ENCODE assay signal across 8 cellular contexts in the genomic region with DNA sequence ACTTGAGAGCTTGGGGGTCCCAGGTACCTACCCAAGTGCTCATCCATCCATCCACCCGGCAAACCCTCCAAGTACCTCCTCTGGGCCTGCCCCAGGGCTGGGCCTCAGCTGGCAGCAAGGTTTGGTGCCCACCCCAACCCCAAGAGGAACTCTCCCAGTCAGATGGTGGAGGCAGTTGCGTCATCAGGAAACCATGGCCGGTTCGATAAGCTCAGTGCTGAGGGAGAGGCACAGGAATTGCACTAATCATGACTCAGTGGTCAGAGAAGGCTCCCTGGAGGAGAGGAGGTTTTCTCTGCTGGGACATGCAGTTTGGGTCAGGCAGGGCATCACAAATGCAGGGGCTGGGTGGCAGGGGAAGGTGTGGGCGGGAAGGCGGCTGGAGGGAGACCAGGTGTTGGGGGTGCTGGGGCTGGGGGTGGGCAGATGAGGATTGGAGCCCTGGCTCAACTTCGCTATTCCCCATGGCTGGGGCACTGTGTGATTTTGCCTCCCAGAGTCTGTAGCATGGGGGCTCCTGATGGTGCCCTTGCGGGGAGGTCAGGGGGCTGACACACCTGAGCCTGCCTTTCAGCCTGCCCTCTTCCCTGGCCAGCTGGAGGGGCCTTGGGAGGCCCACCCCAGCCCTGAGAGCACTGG. TPM values are rescaled to one million over a fixed set of nuclear protein-coding genes. Genes with fewer than 3 reads are reported as not detected.
A peak's percentile ranks its signal among the peaks of the same experiment; 100 is the strongest.
DNase-seq lines count a peak whose midpoint lies in the region; ATAC-seq and TF ChIP-seq lines count a peak whose summit lies in the region.

No MANE protein-coding gene starts in this region.

- no peaks in the 10 kb centered on the region for H3K9me3 Mint-ChIP-seq in H9
- no peaks in the 10 kb centered on the region for H3K9me3 Mint-ChIP-seq in activated CD8-positive, alpha-beta memory T cell treated with anti-CD3 and anti-CD28 coated beads, Interleukin-2, amount 10 ng/mL, durations not matched to agents 7 days and 5 days (ENCODE audit: low read depth)

- no peak overlapping the region for H4K91ac ChIP-seq in H9 (ENCODE audit: insufficient read length, low read depth, low read length)

- H3K4me1 ChIP-seq in H9 (ENCODE audit: insufficient read depth, low read length) = peaks cover 13% of the 10 kb centered on the region; the same call in 1 of the 2 replicates

- no peak overlapping the region for H3K27ac ChIP-seq in H9 (ENCODE audit: insufficient read length, low read depth, low read length)

- CTCF ChIA-PET in activated CD8-positive, alpha-beta memory T cell treated with anti-CD3 and anti-CD28 coated beads, Interleukin-2, amount 10 ng/mL, durations not matched to agents 7 days and 5 days (lab: Charles Lee) = interaction anchor here (0.6 to 31.7 kb wide), 4 partner anchors 14 to 387 kb away, joined by 3 to 950 read pairs (median 6); partner anchors contain the start of gene SH2B3

- H3K23me2 ChIP-seq in H9 (ENCODE audit: insufficient read length, low read depth, low read length, poor library complexity, severe bottlenecking) = no peaks in the 10 kb centered on the region

- peaks cover 15% of the 10 kb centered on the region; the same call in 1 of the 2 replicates for H3K79me2 ChIP-seq in H9 (ENCODE audit: insufficient read depth, low read length)

- H3K9me3 ChIP-seq in H9 (ENCODE audit: control insufficient read depth, low read depth, low read length) = no peaks in the 10 kb centered on the region

- no peak overlapping the region for H2BK20ac ChIP-seq in H9 (ENCODE audit: low read depth, low read length, poor library complexity, severe bottlenecking)

- H3K4ac ChIP-seq in H9 (ENCODE audit: low read depth, low read length) = no peak overlapping the region

- no peaks in the 10 kb centered on the region for H4K20me1 ChIP-seq in H9 (ENCODE audit: control insufficient read depth, insufficient read depth, insufficient read length)

- H3K4me1 Mint-ChIP-seq in H9 = peaks cover 49 to 52% of the 10 kb centered on the region in 2 experiments
- peaks cover 88% of the 10 kb centered on the region for H3K4me1 Mint-ChIP-seq in activated CD8-positive, alpha-beta memory T cell treated with anti-CD3 and anti-CD28 coated beads, Interleukin-2, amount 10 ng/mL, durations not matched to agents 7 days and 5 days

- no peak overlapping the region; a peak in 1 of 5 replicates for H3K4me3 Mint-ChIP-seq in H9
- no peak overlapping the region for H3K4me3 Mint-ChIP-seq in activated CD8-positive, alpha-beta memory T cell treated with anti-CD3 and anti-CD28 coated beads, Interleukin-2, amount 10 ng/mL, durations not matched to agents 7 days and 5 days

- DNase-seq in H9 (no peak), SKM-1 treated with dmso at 0.1 percent for 144 hours (lab: John Stamatoyannopoulos, UW; ENCODE audit: unreplicated experiment) (peak; percentile 61), fibroblast of gingiva (ENCODE audit: low read depth) (peak; percentile 71), retinal pigment epithelial cell (ENCODE audit: low read depth) (peak; percentile 56), cerebellar cortex (ENCODE audit: low spot score) (no peak), LoVo (ENCODE audit: low spot score) (no peak)
- DNase-seq in activated CD8-positive, alpha-beta memory T cell treated with anti-CD3 and anti-CD28 coated beads, Interleukin-2, amount 10 ng/mL, durations not matched to agents 7 days and 5 days = no peak

- no peaks in the 10 kb centered on the region for H3K27me3 ChIP-seq in H9 (ENCODE audit: insufficient read depth, low read length)

- H3K27me3 Mint-ChIP-seq in H9 (ENCODE audit: low read depth) = no peaks in the 10 kb centered on the region; the same call in 1 of the 2 replicates
- H3K27me3 Mint-ChIP-seq in activated CD8-positive, alpha-beta memory T cell treated with anti-CD3 and anti-CD28 coated beads, Interleukin-2, amount 10 ng/mL, durations not matched to agents 7 days and 5 days = no peaks in the 10 kb centered on the region

- no peak overlapping the region for H4K5ac ChIP-seq in H9 (ENCODE audit: insufficient read length, low read depth, low read length)

- no peak overlapping the region for H3T11ph ChIP-seq in H9 (ENCODE audit: low read length)

- no peak overlapping the region for H2BK12ac ChIP-seq in H9 (ENCODE audit: insufficient read length, low read depth, low read length)

- no peak overlapping the region for H3K9ac ChIP-seq in H9 (ENCODE audit: extremely low read depth, insufficient read length, low read length)

- H4K8ac ChIP-seq in H9 (replicated peaks; ENCODE audit: insufficient read length, low read depth, low read length) = no peak overlapping the region

- TF ChIP-seq CTCF in H9 (conservative IDR thresholded peaks at IDR 0.05) (no peak), retinal pigment epithelial cell (conservative IDR thresholded peaks at IDR 0.05; ENCODE audit: low read depth, low read length) (no peak)

- H3K23ac ChIP-seq in H9 (ENCODE audit: insufficient read length, low read depth, low read length) = no peak overlapping the region

- H3K27ac Mint-ChIP-seq in H9 = peak overlapping the region; percentile 62 to 96 (median 94); a peak in 4 of 7 replicates
- H3K27ac Mint-ChIP-seq in activated CD8-positive, alpha-beta memory T cell treated with anti-CD3 and anti-CD28 coated beads, Interleukin-2, amount 10 ng/mL, durations not matched to agents 7 days and 5 days = no peak overlapping the region

- H3K4me3 ChIP-seq in retinal pigment epithelial cell (ENCODE audit: low read length) = no peak overlapping the region

- H3K36me3 Mint-ChIP-seq in H9 (ENCODE audit: insufficient read depth in 1 of 3, low read depth in 3 of 3) = peaks cover 0 to 9% (median 9%) of the 10 kb centered on the region in 3 experiments; a peak in 6 of 7 replicates
- H3K36me3 Mint-ChIP-seq in activated CD8-positive, alpha-beta memory T cell treated with anti-CD3 and anti-CD28 coated beads, Interleukin-2, amount 10 ng/mL, durations not matched to agents 7 days and 5 days = peaks cover 12% of the 10 kb centered on the region

- H3K14ac ChIP-seq in H9 (ENCODE audit: insufficient read depth, low read length) = no peak overlapping the region; the same call in 1 of the 2 replicates

- WGBS in H9 (ENCODE audit: extremely low coverage, insufficient read length, low lambda C conversion rate) = no CpG with 5 or more reads among the region's 8 CpGs

- H3K4me2 ChIP-seq in H9 (ENCODE audit: insufficient read depth, insufficient read length, low read length) = no peak overlapping the region

- H2AK5ac ChIP-seq in H9 (ENCODE audit: insufficient read length, low read length) = no peak overlapping the region

- H3K56ac ChIP-seq in H9 (ENCODE audit: insufficient read length, low read depth, low read length) = no peak overlapping the region

- no peak overlapping the region for H3K18ac ChIP-seq in H9 (ENCODE audit: insufficient read length, low read depth, low read length)

- H2BK5ac ChIP-seq in H9 (ENCODE audit: insufficient read length, low read length) = no peak overlapping the region

- H3K79me1 ChIP-seq in H9 (ENCODE audit: insufficient read depth, low read depth, low read length, poor library complexity, severe bottlenecking) = no peaks in the 10 kb centered on the region

- ATAC-seq in GM18873 (IDR thresholded peaks at IDR 0.05; ENCODE audit: low FRiP score, unreplicated experiment) = no peak
- ATAC-seq in activated CD8-positive, alpha-beta memory T cell treated with anti-CD3 and anti-CD28 coated beads, Interleukin-2, amount 10 ng/mL, durations not matched to agents 7 days and 5 days = no peak

- no peak overlapping the region for H2BK15ac ChIP-seq in H9 (ENCODE audit: low read depth, low read length)

- H2BK120ac ChIP-seq in H9 (ENCODE audit: low read depth, low read length, poor library complexity, severe bottlenecking) = no peak overlapping the region

- H2AFZ ChIP-seq in H9 (ENCODE audit: low read length) = no peak overlapping the region

RNA-seq across cellular contexts. Expression of gene SH2B3, which starts 32.2 kb away (rescaled TPM):
- total RNA-seq in H9 (2021) = 37.9 and 40.3 TPM in 2 replicates
- total RNA-seq in activated CD8-positive, alpha-beta memory T cell treated with anti-CD3 and anti-CD28 coated beads, Interleukin-2, amount 10 ng/mL, durations not matched to agents 7 days and 5 days = 10 to 100 TPM; 24.9 to 51.3 TPM

Comparison
In these comparisons a context has a peak if more than half of its experiments do, and no peak if none do; other contexts are left out.
1. DNase-seq: peak in SKM-1 treated with dmso at 0.1 percent for 144 hours (single experiment), fibroblast of gingiva (single experiment) and retinal pigment epithelial cell (single experiment); none in H9 (single experiment), cerebellar cortex (single experiment), LoVo (single experiment) and activated CD8-positive, alpha-beta memory T cell treated with anti-CD3 and anti-CD28 coated beads, Interleukin-2, amount 10 ng/mL, durations not matched to agents 7 days and 5 days (single experiment).